10 cellular contexts compared by ENCODE assay signal in genomic region chr2:60899230-60899891, GRCh38. TPM values are rescaled to one million over a fixed set of nuclear protein-coding genes. Genes with fewer than 3 reads are reported as not detected.
DNase-seq lines count a peak whose midpoint lies in the region; ATAC-seq and TF ChIP-seq lines count a peak whose summit lies in the region.
"Had no signal": no experiment of that assay in that cellular context is flagged by ENCODE, and none has a peak within 500 bp of the region (broad histone marks: within the 10 kb centered on the region; RNA-seq: fewer than 3 reads in every experiment).

No MANE protein-coding gene starts in this region.

- no peaks in the 10 kb centered on the region for H3K9me2 ChIP-seq in SK-N-SH

- no peak overlapping the region for H3K27ac ChIP-seq in dorsolateral prefrontal cortex
- H3K27ac ChIP-seq in SK-N-SH (ENCODE audit: low read depth in 2 of 2, low read length in 1 of 2): no peak overlapping the region
- H3K27ac ChIP-seq: adrenal gland had no signal

- no peaks in the 10 kb centered on the region for H3K27me3 ChIP-seq in dorsolateral prefrontal cortex
- no peaks in the 10 kb centered on the region for H3K27me3 ChIP-seq in SK-N-SH (ENCODE audit: insufficient read depth)
- H3K27me3 ChIP-seq: adrenal gland had no signal

- ATAC-seq in GM18502 (IDR thresholded peaks at IDR 0.05; ENCODE audit: poor library complexity, unreplicated experiment): peak; percentile 70
- ATAC-seq in GM21528 (IDR thresholded peaks at IDR 0.05; ENCODE audit: low FRiP score, unreplicated experiment): peak; percentile 68

- no peak for TF ChIP-seq EP300 in SK-N-SH (IDR thresholded peaks at IDR 0.05; ENCODE audit: borderline replicate concordance in 1 of 2, low read depth in 1 of 2, low read length in 1 of 2)

- TF ChIP-seq CTCF in dorsolateral prefrontal cortex (IDR thresholded peaks at IDR 0.05 in 54 of 56, conservative IDR thresholded peaks at IDR 0.05 in 2 of 56; ENCODE audit: low read depth in 1 of 56, partially characterized antibody in 56 of 56): no peak
- TF ChIP-seq CTCF in SK-N-SH (IDR thresholded peaks at IDR 0.05): no peak
- no peak for TF ChIP-seq CTCF in Calu3 (IDR thresholded peaks at IDR 0.05; ENCODE audit: unreplicated experiment)

- H3K9ac ChIP-seq in SK-N-SH: no peak overlapping the region

- H3K9me3 ChIP-seq in SK-N-SH: no peaks in the 10 kb centered on the region
- H3K9me3 ChIP-seq: adrenal gland had no signal

- TF ChIP-seq RAD21 in SK-N-SH (IDR thresholded peaks at IDR 0.05; ENCODE audit: low read length): no peak

- H3K4me2 ChIP-seq in SK-N-SH: no peak overlapping the region

- POLR2A ChIA-PET in SK-N-SH (lab: Yijun Ruan, JAX): no interaction called here

- H3F3A ChIP-seq in SK-N-SH (replicated peaks; ENCODE audit: insufficient read depth): no peaks in the 10 kb centered on the region

- H3K4me3 Mint-ChIP-seq in activated CD4-positive, alpha-beta T cell treated with anti-CD3 and anti-CD28 coated beads, Interleukin-2, amount 10 ng/mL, durations not matched to agents 24 days and 14 days: peak overlapping the region; percentile 58
- no peak overlapping the region for H3K4me3 Mint-ChIP-seq in Calu3 (ENCODE audit: low read depth, unreplicated experiment)
- H3K4me3 Mint-ChIP-seq: HFFc6 had no signal

- intact Hi-C loops in activated CD4-positive, alpha-beta T cell treated with anti-CD3 and anti-CD28 coated beads, Interleukin-2, amount 10 ng/mL, durations not matched to agents 24 days and 14 days (cut with micrococcal nuclease): loop anchor here (1.0 to 2.0 kb wide), 7 partner anchors 8 to 117 kb away; partner anchors contain the start of genes PEX13 and REL
- intact Hi-C loops in dorsolateral prefrontal cortex (cut with DNase I): no loop called here
- intact Hi-C loops in Calu3 (cut with micrococcal nuclease; ENCODE audit: unreplicated experiment): no loop called here

- no peaks in the 10 kb centered on the region for H4K20me1 ChIP-seq in SK-N-SH (ENCODE audit: insufficient read depth)

- no TSS peak for BruUV-seq in Calu3 (replicated peaks; lab: Mats Ljungman, UMichigan)

- no peaks in the 10 kb centered on the region for H3K27me3 Mint-ChIP-seq in activated CD4-positive, alpha-beta T cell treated with anti-CD3 and anti-CD28 coated beads, Interleukin-2, amount 10 ng/mL, durations not matched to agents 24 days and 14 days
- no peaks in the 10 kb centered on the region for H3K27me3 Mint-ChIP-seq in Calu3 (ENCODE audit: unreplicated experiment)

- no peak for DNase-seq in activated CD4-positive, alpha-beta T cell treated with anti-CD3 and anti-CD28 coated beads, Interleukin-2, amount 10 ng/mL, durations not matched to agents 24 days and 14 days
- peak; percentile 58 for DNase-seq in stimulated activated CD4-positive, alpha-beta T cell treated with anti-CD3 and anti-CD28 coated beads, Interleukin-1b, Interleukin-23, amount 100 ng/mL, for 48 hours
- DNase-seq in dorsolateral prefrontal cortex (no peak), EL (no peak), SK-N-SH (no peak), Calu3 (no peak)
- DNase-seq: adrenal gland, HFFc6 had no signal

- CTCF ChIA-PET in SK-N-SH (lab: Yijun Ruan, JAX) (interaction anchor here (0.6 to 1.5 kb wide), 3 partner anchors 11 to 33 kb away, joined by 3 read pairs; partner anchors contain the start of gene REL), Calu3 (lab: Charles Lee) (no interaction called here)

- no peak overlapping the region for H3K4me3 ChIP-seq in dorsolateral prefrontal cortex
- H3K4me3 ChIP-seq in SK-N-SH (ENCODE audit: low read depth in 2 of 2, low read length in 1 of 2): no peak overlapping the region
- H3K4me3 ChIP-seq: adrenal gland had no signal

- H3K36me3 Mint-ChIP-seq in activated CD4-positive, alpha-beta T cell treated with anti-CD3 and anti-CD28 coated beads, Interleukin-2, amount 10 ng/mL, durations not matched to agents 24 days and 14 days (ENCODE audit: low read depth): peaks cover 67% of the 10 kb centered on the region
- peaks cover 25% of the 10 kb centered on the region for H3K36me3 Mint-ChIP-seq in Calu3 (ENCODE audit: insufficient read depth, unreplicated experiment)

- no peaks in the 10 kb centered on the region for H3K9me3 Mint-ChIP-seq in activated CD4-positive, alpha-beta T cell treated with anti-CD3 and anti-CD28 coated beads, Interleukin-2, amount 10 ng/mL, durations not matched to agents 24 days and 14 days
- H3K9me3 Mint-ChIP-seq in Calu3 (ENCODE audit: low read depth, unreplicated experiment): no peaks in the 10 kb centered on the region
- H3K9me3 Mint-ChIP-seq: HFFc6 had no signal

- peaks cover 21 to 31% of the 10 kb centered on the region in 2 experiments for H3K36me3 ChIP-seq in SK-N-SH (replicated peaks in 1 of 2; ENCODE audit: control insufficient read depth in 1 of 2, insufficient read depth in 2 of 2, low read length in 1 of 2)

- peak overlapping the region; percentile 90 for H3K27ac Mint-ChIP-seq in activated CD4-positive, alpha-beta T cell treated with anti-CD3 and anti-CD28 coated beads, Interleukin-2, amount 10 ng/mL, durations not matched to agents 24 days and 14 days
- H3K27ac Mint-ChIP-seq in Calu3 (ENCODE audit: unreplicated experiment): no peak overlapping the region
- H3K27ac Mint-ChIP-seq: HFFc6 had no signal

- peaks cover 37% of the 10 kb centered on the region for H3K4me1 Mint-ChIP-seq in activated CD4-positive, alpha-beta T cell treated with anti-CD3 and anti-CD28 coated beads, Interleukin-2, amount 10 ng/mL, durations not matched to agents 24 days and 14 days
- H3K4me1 Mint-ChIP-seq in Calu3 (ENCODE audit: low read depth, unreplicated experiment): peaks cover 9% of the 10 kb centered on the region

- no peaks in the 10 kb centered on the region for H3K79me2 ChIP-seq in SK-N-SH (ENCODE audit: insufficient read depth)

- 89% methylated on average over 6 of the region's 6 CpGs for WGBS in SK-N-SH (ENCODE audit: low lambda C conversion rate)

- no peak overlapping the region for H2AFZ ChIP-seq in SK-N-SH (ENCODE audit: low read depth)

- H3K4me1 ChIP-seq in SK-N-SH (ENCODE audit: control insufficient read depth in 1 of 2, insufficient read depth in 2 of 2, low read depth in 1 of 2, low read length in 1 of 2): no peaks in the 10 kb centered on the region
- H3K4me1 ChIP-seq: adrenal gland had no signal

TF ChIP-seq in SK-N-SH, 30 proteins besides CTCF, POLR2A, EP300 and RAD21:
- TF ChIP-seq TAF1 (IDR thresholded peaks at IDR 0.05; ENCODE audit: borderline replicate concordance, low read depth, low read length) (no peak), ZBTB33 (IDR thresholded peaks at IDR 0.05; ENCODE audit: borderline replicate concordance, low read depth) (no peak), YY1 (IDR thresholded peaks at IDR 0.05; ENCODE audit: low read depth) (no peak), FOSL2 (IDR thresholded peaks at IDR 0.05; ENCODE audit: borderline replicate concordance, low read depth) (no peak), SMC3 (IDR thresholded peaks at IDR 0.05; ENCODE audit: low read depth, low read length) (no peak)
TF ChIP-seq in SK-N-SH: peak in this region for 0.

RNA-seq across cellular contexts. Expression of gene REL, which starts 18.0 kb away (rescaled TPM):
- 84.9 and 88.7 TPM in 2 replicates for total RNA-seq in activated CD4-positive, alpha-beta T cell treated with anti-CD3 and anti-CD28 coated beads, Interleukin-2, amount 10 ng/mL, durations not matched to agents 24 days and 14 days
- total RNA-seq in dorsolateral prefrontal cortex (10 to 100 TPM in 103 of 120 experiments, 1 to 10 TPM in 17; 8.8 to 20.3 (median 12.3) TPM), Calu3 (2022) (20.3 and 23.4 TPM in 2 replicates)
- polyA plus RNA-seq in SK-N-SH (2012; rRNA removed): 0.59 and 0.96 TPM in 2 replicates
- polyA plus RNA-seq in SK-N-SH (2012; cell fraction: cytosol; rRNA removed): 0.75 and 0.82 TPM in 2 replicates
- polyA plus RNA-seq in SK-N-SH (2012; cell fraction: nucleus; rRNA removed): 1.2 and 1.6 TPM in 2 replicates
